In the genomic region with DNA sequence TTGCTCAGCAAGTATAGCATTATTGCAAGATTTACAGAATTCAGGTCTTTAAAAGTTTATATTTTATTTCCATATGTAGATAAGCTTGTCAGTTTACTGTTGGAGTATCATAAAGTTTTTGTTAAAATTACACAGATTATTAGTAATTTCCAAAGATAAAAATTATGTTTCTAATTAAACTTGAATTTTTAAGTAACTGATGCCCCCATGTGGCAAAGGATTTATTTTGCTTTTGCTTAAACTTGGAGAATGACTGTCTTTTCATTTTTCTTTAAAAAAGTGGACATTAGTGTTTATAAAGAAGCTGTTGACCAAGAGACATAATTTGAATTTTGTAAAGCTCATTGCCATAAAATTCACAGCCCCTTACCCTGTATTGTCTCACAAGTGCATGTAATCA, we compare ENCODE assay signal across 15 cellular contexts. TPM values are rescaled to one million over a fixed set of nuclear protein-coding genes. Genes with fewer than 3 reads are reported as not detected.
DNase-seq lines count a peak whose midpoint lies in the region; ATAC-seq and TF ChIP-seq lines count a peak whose summit lies in the region.
"Had no signal": no experiment of that assay in that cellular context is flagged by ENCODE, and none has a peak within 500 bp of the region (broad histone marks: within the 10 kb centered on the region; RNA-seq: fewer than 3 reads in every experiment).

No MANE protein-coding gene starts in this region.

- no peaks in the 10 kb centered on the region for H3F3A ChIP-seq in DOHH2 (ENCODE audit: control insufficient read depth, insufficient read depth)

- H3K27me3 ChIP-seq in DOHH2 (ENCODE audit: control insufficient read depth, low read length) (no peaks in the 10 kb centered on the region), osteoblast (ENCODE audit: insufficient read depth, low read length) (no peaks in the 10 kb centered on the region)
- H3K27me3 ChIP-seq: ascending aorta, Peyer's patch, stomach had no signal

- DNase-seq in LNCaP clone FGC (ENCODE audit: low read depth) (no peak), cardiac fibroblast (ENCODE audit: low read depth in 2 of 2) (peak; percentile 38 to 50), osteoblast (ENCODE audit: insufficient read length, low spot score, missing footprints) (no peak), amygdala (lab: John Stamatoyannopoulos, UW) (no peak), hippocampal formation (lab: John Stamatoyannopoulos, UW) (no peak)
- DNase-seq: GOT3; islet precursor cell; Peyer's patch; stimulated activated CD4-positive, alpha-beta T cell treated with anti-CD3 and anti-CD28 coated beads, Interleukin-1b, Interleukin-23, amount 100 ng/mL, for 48 hours; stomach had no signal

- H3K9me3 ChIP-seq in DOHH2 (ENCODE audit: control insufficient read depth, insufficient read depth, low read length) (no peaks in the 10 kb centered on the region), osteoblast (ENCODE audit: low read depth, low read length) (no peaks in the 10 kb centered on the region)
- H3K9me3 ChIP-seq: ascending aorta, Peyer's patch, stomach had no signal

- H4K20me1 ChIP-seq in DOHH2 (ENCODE audit: control insufficient read depth, insufficient read depth, low read depth, low read length) = no peaks in the 10 kb centered on the region
- H4K20me1 ChIP-seq in osteoblast (ENCODE audit: insufficient read depth, low read length) = no peaks in the 10 kb centered on the region

- H3K4me2 ChIP-seq in DOHH2 (ENCODE audit: low read length) (no peak overlapping the region), osteoblast (ENCODE audit: insufficient read depth, low read length) (no peak overlapping the region)

- peaks cover 47% of the 10 kb centered on the region for H3K36me3 ChIP-seq in DOHH2 (ENCODE audit: control insufficient read depth, low read length)
- H3K36me3 ChIP-seq in osteoblast (ENCODE audit: insufficient read depth, low read length) = peaks cover 10% of the 10 kb centered on the region

- no peaks in the 10 kb centered on the region for H3K4me1 ChIP-seq in DOHH2 (ENCODE audit: control insufficient read depth, low read length)
- H3K4me1 ChIP-seq in osteoblast (ENCODE audit: insufficient read depth, low read length) = peaks cover 12% of the 10 kb centered on the region
- H3K4me1 ChIP-seq: ascending aorta, Peyer's patch, stomach had no signal

- H3K9me2 ChIP-seq in DOHH2 (replicated peaks; ENCODE audit: control insufficient read depth, low read length) = no peaks in the 10 kb centered on the region

- H3K79me2 ChIP-seq in DOHH2 (ENCODE audit: control insufficient read depth, low read length) (no peaks in the 10 kb centered on the region), osteoblast (ENCODE audit: insufficient read depth, low read length) (peaks cover 5% of the 10 kb centered on the region)

- H3K27ac ChIP-seq in DOHH2 (ENCODE audit: low read depth, low read length) (no peak overlapping the region), osteoblast (ENCODE audit: low read depth, low read length) (no peak overlapping the region)
- H3K27ac ChIP-seq: ascending aorta, epithelial cell of prostate, Peyer's patch, stomach had no signal

- TF ChIP-seq CTCF in DOHH2 (IDR thresholded peaks at IDR 0.05; ENCODE audit: low read depth, low read length, poor library complexity, severe bottlenecking) (peak; percentile 38), LNCaP clone FGC (IDR thresholded peaks at IDR 0.05; ENCODE audit: control insufficient read depth, extremely low read depth, insufficient read depth) (peak; percentile 42), cardiac fibroblast (IDR thresholded peaks at IDR 0.05; ENCODE audit: low read depth, low read length) (peak; percentile 21), osteoblast (IDR thresholded peaks at IDR 0.05; ENCODE audit: extremely low read depth, low read depth, low read length) (peak; percentile 45)

- no peak overlapping the region for H2AFZ ChIP-seq in osteoblast (ENCODE audit: low read length)

- H3K4me3 ChIP-seq in DOHH2 (ENCODE audit: low read length) (no peak overlapping the region), LNCaP clone FGC (ENCODE audit: low read depth, low read length) (no peak overlapping the region), cardiac fibroblast (replicated peaks in 1 of 2; ENCODE audit: low read depth in 2 of 2, low read length in 2 of 2) (no peak overlapping the region), osteoblast (ENCODE audit: insufficient read depth, low read length) (no peak overlapping the region)
- H3K4me3 ChIP-seq: ascending aorta, Peyer's patch, stomach had no signal

- ATAC-seq in HG03135 (IDR thresholded peaks at IDR 0.05; ENCODE audit: unreplicated experiment) (no peak), GM21390 (IDR thresholded peaks at IDR 0.05; ENCODE audit: unreplicated experiment) (no peak)

RNA-seq across cellular contexts. Expression of a gene that starts 45.8 kb away (rescaled TPM):
- 42.1 and 43.4 TPM in 2 replicates for total RNA-seq in osteoblast

Comparison
In these comparisons a context has a peak if more than half of its experiments do, and no peak if none do; other contexts are left out.
1. DNase-seq: peak in cardiac fibroblast (2 of 2); none in LNCaP clone FGC (single experiment), osteoblast (single experiment), amygdala (0 of 56) and hippocampal formation (0 of 2).
2. Peak in every context shown above with its lines, with median percentiles within 50 percentile points of each other: CTCF ChIP-seq.